8 cellular contexts compared by ENCODE assay signal in the genomic region with DNA sequence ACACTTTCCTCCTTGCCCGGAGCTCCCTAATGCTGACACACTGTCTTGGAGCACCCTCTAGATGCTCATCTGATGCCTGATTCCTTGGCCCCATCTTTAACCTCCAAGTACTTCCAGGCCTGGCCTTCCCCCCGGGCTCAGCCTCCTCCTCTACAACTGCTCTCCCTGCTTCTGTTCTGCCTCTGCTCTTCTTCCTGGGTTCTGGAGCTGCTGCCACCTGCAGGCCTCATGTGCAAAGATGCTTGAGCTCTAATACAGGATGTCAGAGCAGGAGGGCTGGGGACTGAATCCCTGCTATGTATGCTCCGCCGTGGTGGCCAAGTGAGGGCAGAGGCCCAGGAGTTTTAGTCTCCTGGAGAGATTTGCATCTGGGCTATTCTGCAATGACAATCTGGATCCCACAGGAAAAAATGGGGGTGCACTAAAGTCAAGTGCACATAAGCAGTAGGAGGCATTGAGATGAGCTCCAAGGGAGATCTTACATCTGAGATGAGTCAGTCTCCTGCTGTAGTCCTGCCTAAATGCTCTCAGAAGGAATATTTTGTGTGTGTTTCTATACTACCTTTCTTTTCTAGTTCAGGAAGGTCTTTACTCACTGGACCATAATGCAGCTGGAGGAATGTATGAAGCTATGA.
DNase-seq lines count a peak whose midpoint lies in the region; ATAC-seq and TF ChIP-seq lines count a peak whose summit lies in the region.

No MANE protein-coding gene starts in this region.

- H3K4me3 Mint-ChIP-seq in activated naive CD4-positive, alpha-beta T cell treated with anti-CD3 and anti-CD28 coated beads, Interleukin-2, amount 10 ng/mL, durations not matched to agents 7 days and 5 days: no peak overlapping the region
- H3K4me3 Mint-ChIP-seq in progenitor cell of endocrine pancreas (ENCODE audit: low read depth): no peak overlapping the region

- H3K27ac Mint-ChIP-seq in activated naive CD4-positive, alpha-beta T cell treated with anti-CD3 and anti-CD28 coated beads, Interleukin-2, amount 10 ng/mL, durations not matched to agents 7 days and 5 days: no peak overlapping the region
- H3K27ac Mint-ChIP-seq in progenitor cell of endocrine pancreas: no peak overlapping the region

- POLR2A ChIA-PET in HEK293T (lab: Yijun Ruan, JAX): interaction anchor here (1.0 kb wide), 2 partner anchors 40 to 369 kb away, joined by 3 read pairs; a partner anchor contains a TSS

- peak; percentile 68 for TF ChIP-seq CTCF in progenitor cell of endocrine pancreas (IDR thresholded peaks at IDR 0.05; ENCODE audit: unreplicated experiment)

- CTCF ChIA-PET in HEK293T (lab: Yijun Ruan, JAX): interaction anchor here (0.5 to 4.8 kb wide), 20 partner anchors 8 to 999 kb away, joined by 3 to 28 read pairs (median 4); no protein-coding TSS in a partner anchor
- CTCF ChIA-PET in activated naive CD4-positive, alpha-beta T cell treated with anti-CD3 and anti-CD28 coated beads, Interleukin-2, amount 10 ng/mL, durations not matched to agents 7 days and 5 days (lab: Charles Lee): interaction anchor here (0.6 to 6.1 kb wide), 41 partner anchors 8 to 991 kb away, joined by 3 to 96 read pairs (median 4); a partner anchor contains a TSS

- intact Hi-C loops in head of caudate nucleus (cut with DNase I): no loop called here

- H3K36me3 Mint-ChIP-seq in activated naive CD4-positive, alpha-beta T cell treated with anti-CD3 and anti-CD28 coated beads, Interleukin-2, amount 10 ng/mL, durations not matched to agents 7 days and 5 days: no peaks in the 10 kb centered on the region
- no peaks in the 10 kb centered on the region for H3K36me3 Mint-ChIP-seq in progenitor cell of endocrine pancreas (ENCODE audit: insufficient read depth)

- peaks cover 98% of the 10 kb centered on the region for H3K27me3 Mint-ChIP-seq in activated naive CD4-positive, alpha-beta T cell treated with anti-CD3 and anti-CD28 coated beads, Interleukin-2, amount 10 ng/mL, durations not matched to agents 7 days and 5 days
- peaks cover 76% of the 10 kb centered on the region for H3K27me3 Mint-ChIP-seq in progenitor cell of endocrine pancreas

- H3K9me3 Mint-ChIP-seq in activated naive CD4-positive, alpha-beta T cell treated with anti-CD3 and anti-CD28 coated beads, Interleukin-2, amount 10 ng/mL, durations not matched to agents 7 days and 5 days: no peaks in the 10 kb centered on the region
- no peaks in the 10 kb centered on the region for H3K9me3 Mint-ChIP-seq in progenitor cell of endocrine pancreas (ENCODE audit: low read depth)

- DNase-seq in DMS153 treated with DMSO at 0.1 percent for 48 hours (lab: John Stamatoyannopoulos, UW; ENCODE audit: unreplicated experiment) (peak; percentile 39), HEK293T (ENCODE audit: extremely low spot score) (peak; percentile 73), NOMO-1 treated with dmso at 0.1 percent for 144 hours (lab: John Stamatoyannopoulos, UW; ENCODE audit: unreplicated experiment) (peak; percentile 61), head of caudate nucleus (peak; percentile 37 to 82 (median 59)), progenitor cell of endocrine pancreas (ENCODE audit: low spot score, unreplicated experiment) (peak; percentile 30)
- DNase-seq in activated naive CD4-positive, alpha-beta T cell treated with anti-CD3 and anti-CD28 coated beads, Interleukin-2, amount 10 ng/mL, durations not matched to agents 7 days and 5 days: peak; percentile 76

- ATAC-seq in GM18505 (IDR thresholded peaks at IDR 0.05; ENCODE audit: unreplicated experiment) (no peak), GM18907 (IDR thresholded peaks at IDR 0.05; ENCODE audit: unreplicated experiment) (no peak)

- H3K4me1 Mint-ChIP-seq in activated naive CD4-positive, alpha-beta T cell treated with anti-CD3 and anti-CD28 coated beads, Interleukin-2, amount 10 ng/mL, durations not matched to agents 7 days and 5 days: peaks cover 4% of the 10 kb centered on the region
- no peaks in the 10 kb centered on the region for H3K4me1 Mint-ChIP-seq in progenitor cell of endocrine pancreas (ENCODE audit: low read depth)

- no peak for TF ChIP-seq POLR2A in GM18505 (IDR thresholded peaks at IDR 0.05; ENCODE audit: borderline replicate concordance, extremely low read depth, insufficient read depth, insufficient read length)

TF ChIP-seq in HEK293T, 16 proteins besides CTCF, POLR2A, EP300 and RAD21:
- TF ChIP-seq NFRKB (IDR thresholded peaks at IDR 0.05): no peak
- no peak for TF ChIP-seq TARDBP (IDR thresholded peaks at IDR 0.05)
- TF ChIP-seq HDGF (IDR thresholded peaks at IDR 0.05; ENCODE audit: borderline replicate concordance): no peak
- TF ChIP-seq L3MBTL2 (conservative IDR thresholded peaks at IDR 0.05): no peak
- TF ChIP-seq FOXA1 (IDR thresholded peaks at IDR 0.05): no peak
- TF ChIP-seq, protein P1, sequence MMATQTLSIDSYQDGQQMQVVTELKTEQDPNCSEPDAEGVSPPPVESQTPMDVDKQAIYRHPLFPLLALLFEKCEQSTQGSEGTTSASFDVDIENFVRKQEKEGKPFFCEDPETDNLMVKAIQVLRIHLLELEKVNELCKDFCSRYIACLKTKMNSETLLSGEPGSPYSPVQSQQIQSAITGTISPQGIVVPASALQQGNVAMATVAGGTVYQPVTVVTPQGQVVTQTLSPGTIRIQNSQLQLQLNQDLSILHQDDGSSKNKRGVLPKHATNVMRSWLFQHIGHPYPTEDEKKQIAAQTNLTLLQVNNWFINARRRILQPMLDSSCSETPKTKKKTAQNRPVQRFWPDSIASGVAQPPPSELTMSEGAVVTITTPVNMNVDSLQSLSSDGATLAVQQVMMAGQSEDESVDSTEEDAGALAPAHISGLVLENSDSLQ (IDR thresholded peaks at IDR 0.05): no peak
- TF ChIP-seq CTBP1 (IDR thresholded peaks at IDR 0.05; ENCODE audit: borderline replicate concordance): no peak
- TF ChIP-seq SP1 (IDR thresholded peaks at IDR 0.05): no peak
- no peak for TF ChIP-seq FOXM1 (IDR thresholded peaks at IDR 0.05; ENCODE audit: borderline replicate concordance)
- TF ChIP-seq BHLHE40 (IDR thresholded peaks at IDR 0.05; ENCODE audit: borderline replicate concordance): no peak
